ENCODE assay signal across 1 cellular context in the genomic region with DNA sequence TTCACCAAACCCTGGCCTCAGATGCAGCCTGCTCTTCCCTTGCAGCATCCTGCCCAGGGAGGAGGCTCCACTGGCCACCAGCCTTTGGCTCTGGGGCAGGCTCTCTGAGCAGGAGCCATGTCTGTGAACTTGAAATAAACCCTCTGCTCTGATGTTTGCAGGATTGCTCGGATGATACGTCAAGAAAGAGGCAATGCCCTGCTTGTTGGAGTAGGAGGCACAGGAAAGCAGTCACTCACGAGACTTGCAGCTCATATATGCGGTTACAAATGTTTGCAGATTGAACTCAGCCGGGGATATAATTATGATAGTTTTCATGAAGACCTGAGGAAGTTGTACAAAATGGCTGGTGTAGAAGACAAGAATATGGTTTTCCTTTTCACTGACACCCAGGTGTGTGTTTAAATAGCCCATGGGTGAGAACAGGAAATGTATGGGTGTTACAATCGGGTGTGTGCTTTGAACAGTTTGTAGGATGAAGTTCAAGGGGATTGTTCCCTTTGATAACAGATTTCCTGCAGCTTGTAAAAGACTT.
TF ChIP-seq lines count a peak whose summit lies in the region.

No MANE protein-coding gene starts in this region.

TF ChIP-seq in H1, 55 proteins besides CTCF, POLR2A, EP300 and RAD21 (continued from another document):
- TF ChIP-seq PHF8 (conservative IDR thresholded peaks at IDR 0.05; ENCODE audit: low read depth, low read length) (no peak), FOSL1 (IDR thresholded peaks at IDR 0.05; ENCODE audit: insufficient read depth, low read depth, low read length) (no peak), CREB1 (IDR thresholded peaks at IDR 0.05) (no peak), SRF (IDR thresholded peaks at IDR 0.05; ENCODE audit: low read depth, low read length) (no peak), CHD1 (IDR thresholded peaks at IDR 0.05; ENCODE audit: low read depth, low read length) (no peak), YY1 (IDR thresholded peaks at IDR 0.05; ENCODE audit: low read depth, low read length) (no peak), TBP (IDR thresholded peaks at IDR 0.05; ENCODE audit: low read depth, low read length) (no peak), POLR2AphosphoS5 (IDR thresholded peaks at IDR 0.05; ENCODE audit: low read depth, low read length) (no peak), SIRT6 (IDR thresholded peaks at IDR 0.05; ENCODE audit: low read length) (no peak), RFX5 (IDR thresholded peaks at IDR 0.05; ENCODE audit: borderline replicate concordance, low read depth, low read length) (no peak), SIN3A (conservative IDR thresholded peaks at IDR 0.05 in 1 of 2, IDR thresholded peaks at IDR 0.05 in 1 of 2; ENCODE audit: low read depth in 1 of 2, low read length in 2 of 2) (no peak), BRCA1 (IDR thresholded peaks at IDR 0.05; ENCODE audit: low read depth, low read length) (no peak), RBBP5 (IDR thresholded peaks at IDR 0.05; ENCODE audit: borderline replicate concordance, low read depth, low read length) (no peak), TEAD4 (IDR thresholded peaks at IDR 0.05; ENCODE audit: low read depth, low read length) (no peak), GTF2F1 (IDR thresholded peaks at IDR 0.05; ENCODE audit: borderline replicate concordance, low read depth, low read length) (no peak), BACH1 (IDR thresholded peaks at IDR 0.05; ENCODE audit: low read length) (no peak)
- TF ChIP-seq, protein P1, sequence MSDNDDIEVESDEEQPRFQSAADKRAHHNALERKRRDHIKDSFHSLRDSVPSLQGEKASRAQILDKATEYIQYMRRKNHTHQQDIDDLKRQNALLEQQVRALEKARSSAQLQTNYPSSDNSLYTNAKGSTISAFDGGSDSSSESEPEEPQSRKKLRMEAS (IDR thresholded peaks at IDR 0.05), result no peak
TF ChIP-seq in H1: peak in this region for 0.
